ENCODE assay signal across 1 cellular context in genomic region chr11:119888119-119888518, GRCh38.
TF ChIP-seq lines count a peak whose summit lies in the region.

No MANE protein-coding gene starts in this region.

TF ChIP-seq in HEK293, 187 proteins besides CTCF, POLR2A, EP300 and RAD21 (continued from another document and continues in another):
- TF ChIP-seq, protein P1, sequence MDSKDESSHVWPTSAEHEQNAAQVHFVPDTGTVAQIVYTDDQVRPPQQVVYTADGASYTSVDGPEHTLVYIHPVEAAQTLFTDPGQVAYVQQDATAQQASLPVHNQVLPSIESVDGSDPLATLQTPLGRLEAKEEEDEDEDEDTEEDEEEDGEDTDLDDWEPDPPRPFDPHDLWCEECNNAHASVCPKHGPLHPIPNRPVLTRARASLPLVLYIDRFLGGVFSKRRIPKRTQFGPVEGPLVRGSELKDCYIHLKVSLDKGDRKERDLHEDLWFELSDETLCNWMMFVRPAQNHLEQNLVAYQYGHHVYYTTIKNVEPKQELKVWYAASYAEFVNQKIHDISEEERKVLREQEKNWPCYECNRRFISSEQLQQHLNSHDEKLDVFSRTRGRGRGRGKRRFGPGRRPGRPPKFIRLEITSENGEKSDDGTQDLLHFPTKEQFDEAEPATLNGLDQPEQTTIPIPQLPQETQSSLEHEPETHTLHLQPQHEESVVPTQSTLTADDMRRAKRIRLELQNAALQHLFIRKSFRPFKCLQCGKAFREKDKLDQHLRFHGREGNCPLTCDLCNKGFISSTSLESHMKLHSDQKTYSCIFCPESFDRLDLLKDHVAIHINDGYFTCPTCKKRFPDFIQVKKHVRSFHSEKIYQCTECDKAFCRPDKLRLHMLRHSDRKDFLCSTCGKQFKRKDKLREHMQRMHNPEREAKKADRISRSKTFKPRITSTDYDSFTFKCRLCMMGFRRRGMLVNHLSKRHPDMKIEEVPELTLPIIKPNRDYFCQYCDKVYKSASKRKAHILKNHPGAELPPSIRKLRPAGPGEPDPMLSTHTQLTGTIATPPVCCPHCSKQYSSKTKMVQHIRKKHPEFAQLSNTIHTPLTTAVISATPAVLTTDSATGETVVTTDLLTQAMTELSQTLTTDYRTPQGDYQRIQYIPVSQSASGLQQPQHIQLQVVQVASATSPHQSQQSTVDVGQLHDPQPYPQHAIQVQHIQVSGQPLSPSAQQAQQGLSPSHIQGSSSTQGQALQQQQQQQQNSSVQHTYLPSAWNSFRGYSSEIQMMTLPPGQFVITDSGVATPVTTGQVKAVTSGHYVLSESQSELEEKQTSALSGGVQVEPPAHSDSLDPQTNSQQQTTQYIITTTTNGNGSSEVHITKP (tag by site-specific recombination; IDR thresholded peaks at IDR 0.05), result peak; percentile 56
- no peak for TF ChIP-seq GLI4 (tag by site-specific recombination; IDR thresholded peaks at IDR 0.05)
- TF ChIP-seq ZNF488 (tag by site-specific recombination; IDR thresholded peaks at IDR 0.05), result peak; percentile 83
- TF ChIP-seq ZBTB49 (tag by site-specific recombination; IDR thresholded peaks at IDR 0.05; ENCODE audit: low read depth), result no peak
- TF ChIP-seq ZNF610 (tag by site-specific recombination; IDR thresholded peaks at IDR 0.05; ENCODE audit: borderline replicate concordance), result peak; percentile 48; the same call in 1 of the 2 replicates
- no peak for TF ChIP-seq ZSCAN16 (tag by site-specific recombination; IDR thresholded peaks at IDR 0.05)
- TF ChIP-seq ZNF24 (tag by site-specific recombination; IDR thresholded peaks at IDR 0.05), result peak; percentile 70; the same call in 1 of the 2 replicates
- TF ChIP-seq SCRT1 (tag by site-specific recombination; IDR thresholded peaks at IDR 0.05; ENCODE audit: borderline replicate concordance), result no peak
- no peak for TF ChIP-seq ZNF140 (tag by site-specific recombination; IDR thresholded peaks at IDR 0.05)
- TF ChIP-seq ZNF654 (tag by site-specific recombination; IDR thresholded peaks at IDR 0.05; ENCODE audit: low read depth), result no peak
- TF ChIP-seq ZNF184 (tag by site-specific recombination; IDR thresholded peaks at IDR 0.05), result no peak
- TF ChIP-seq ZNF776 (tag by site-specific recombination; IDR thresholded peaks at IDR 0.05; ENCODE audit: borderline replicate concordance), result no peak
- TF ChIP-seq ZBTB8A (tag by site-specific recombination; IDR thresholded peaks at IDR 0.05), result peak; percentile 66
- no peak for TF ChIP-seq ZNF121 (tag by site-specific recombination; IDR thresholded peaks at IDR 0.05)
- TF ChIP-seq ZNF580 (tag by site-specific recombination; IDR thresholded peaks at IDR 0.05), result peak; percentile 67; the same call in 1 of the 2 replicates
- TF ChIP-seq SP2 (tag by site-specific recombination; IDR thresholded peaks at IDR 0.05), result no peak
- TF ChIP-seq ZNF529 (tag by site-specific recombination; IDR thresholded peaks at IDR 0.05; ENCODE audit: insufficient replicate concordance), result no peak
- TF ChIP-seq ZNF473 (tag by site-specific recombination; IDR thresholded peaks at IDR 0.05), result no peak
- no peak for TF ChIP-seq YY2 (tag by site-specific recombination; IDR thresholded peaks at IDR 0.05)
- no peak for TF ChIP-seq EGR2 (tag by site-specific recombination; IDR thresholded peaks at IDR 0.05; ENCODE audit: low read depth)
- peak; percentile 97 for TF ChIP-seq OSR2 (tag by site-specific recombination; IDR thresholded peaks at IDR 0.05)
- TF ChIP-seq ZNF843 (tag by site-specific recombination; IDR thresholded peaks at IDR 0.05), result peak; percentile 88
- TF ChIP-seq TRIM28 (IDR thresholded peaks at IDR 0.05; ENCODE audit: borderline replicate concordance, low read length), result peak; percentile 79; the same call in 1 of the 2 replicates
- no peak for TF ChIP-seq KLF16 (tag by site-specific recombination; IDR thresholded peaks at IDR 0.05)
- 0 out of 2 replicates have a peak, but pooled peaks have one; percentile 46 for TF ChIP-seq ZBTB17 (tag by site-specific recombination; IDR thresholded peaks at IDR 0.05)
- TF ChIP-seq ZNF37A (tag by site-specific recombination; IDR thresholded peaks at IDR 0.05), result no peak
- TF ChIP-seq ZNF426 (tag by site-specific recombination; IDR thresholded peaks at IDR 0.05), result no peak
- peak; percentile 84 for TF ChIP-seq ZNF10 (tag by site-specific recombination; IDR thresholded peaks at IDR 0.05)
- no peak for TF ChIP-seq ZNF175 (tag by site-specific recombination; IDR thresholded peaks at IDR 0.05)
- TF ChIP-seq ZBTB48 (tag by site-specific recombination; IDR thresholded peaks at IDR 0.05), result no peak
- peak; percentile 64 for TF ChIP-seq ZNF629 (tag by site-specific recombination; IDR thresholded peaks at IDR 0.05)
- TF ChIP-seq PATZ1 (tag by site-specific recombination; IDR thresholded peaks at IDR 0.05), result peak; percentile 46; the same call in 1 of the 2 replicates
- TF ChIP-seq ZBTB11 (tag by site-specific recombination; conservative IDR thresholded peaks at IDR 0.05; ENCODE audit: low read depth), result 0 out of 2 replicates have a peak, but pooled peaks have one; percentile 16
- TF ChIP-seq ZNF585B (tag by site-specific recombination; IDR thresholded peaks at IDR 0.05), result no peak
- no peak for TF ChIP-seq ZBTB1 (tag by site-specific recombination; IDR thresholded peaks at IDR 0.05)
- TF ChIP-seq ZNF660 (tag by site-specific recombination; IDR thresholded peaks at IDR 0.05), result peak; percentile 82
- TF ChIP-seq, protein P2, sequence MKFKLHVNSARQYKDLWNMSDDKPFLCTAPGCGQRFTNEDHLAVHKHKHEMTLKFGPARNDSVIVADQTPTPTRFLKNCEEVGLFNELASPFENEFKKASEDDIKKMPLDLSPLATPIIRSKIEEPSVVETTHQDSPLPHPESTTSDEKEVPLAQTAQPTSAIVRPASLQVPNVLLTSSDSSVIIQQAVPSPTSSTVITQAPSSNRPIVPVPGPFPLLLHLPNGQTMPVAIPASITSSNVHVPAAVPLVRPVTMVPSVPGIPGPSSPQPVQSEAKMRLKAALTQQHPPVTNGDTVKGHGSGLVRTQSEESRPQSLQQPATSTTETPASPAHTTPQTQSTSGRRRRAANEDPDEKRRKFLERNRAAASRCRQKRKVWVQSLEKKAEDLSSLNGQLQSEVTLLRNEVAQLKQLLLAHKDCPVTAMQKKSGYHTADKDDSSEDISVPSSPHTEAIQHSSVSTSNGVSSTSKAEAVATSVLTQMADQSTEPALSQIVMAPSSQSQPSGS (tag by site-specific recombination; IDR thresholded peaks at IDR 0.05; ENCODE audit: low read depth), result peak; percentile 47; the same call in 1 of the 2 replicates
- no peak for TF ChIP-seq ZNF785 (tag by site-specific recombination; IDR thresholded peaks at IDR 0.05)
- no peak for TF ChIP-seq ZNF138 (tag by site-specific recombination; IDR thresholded peaks at IDR 0.05; ENCODE audit: borderline replicate concordance)
- no peak for TF ChIP-seq ZNF2 (tag by site-specific recombination; IDR thresholded peaks at IDR 0.05)
- TF ChIP-seq ZNF626 (tag by site-specific recombination; IDR thresholded peaks at IDR 0.05), result no peak
- TF ChIP-seq, protein P3, sequence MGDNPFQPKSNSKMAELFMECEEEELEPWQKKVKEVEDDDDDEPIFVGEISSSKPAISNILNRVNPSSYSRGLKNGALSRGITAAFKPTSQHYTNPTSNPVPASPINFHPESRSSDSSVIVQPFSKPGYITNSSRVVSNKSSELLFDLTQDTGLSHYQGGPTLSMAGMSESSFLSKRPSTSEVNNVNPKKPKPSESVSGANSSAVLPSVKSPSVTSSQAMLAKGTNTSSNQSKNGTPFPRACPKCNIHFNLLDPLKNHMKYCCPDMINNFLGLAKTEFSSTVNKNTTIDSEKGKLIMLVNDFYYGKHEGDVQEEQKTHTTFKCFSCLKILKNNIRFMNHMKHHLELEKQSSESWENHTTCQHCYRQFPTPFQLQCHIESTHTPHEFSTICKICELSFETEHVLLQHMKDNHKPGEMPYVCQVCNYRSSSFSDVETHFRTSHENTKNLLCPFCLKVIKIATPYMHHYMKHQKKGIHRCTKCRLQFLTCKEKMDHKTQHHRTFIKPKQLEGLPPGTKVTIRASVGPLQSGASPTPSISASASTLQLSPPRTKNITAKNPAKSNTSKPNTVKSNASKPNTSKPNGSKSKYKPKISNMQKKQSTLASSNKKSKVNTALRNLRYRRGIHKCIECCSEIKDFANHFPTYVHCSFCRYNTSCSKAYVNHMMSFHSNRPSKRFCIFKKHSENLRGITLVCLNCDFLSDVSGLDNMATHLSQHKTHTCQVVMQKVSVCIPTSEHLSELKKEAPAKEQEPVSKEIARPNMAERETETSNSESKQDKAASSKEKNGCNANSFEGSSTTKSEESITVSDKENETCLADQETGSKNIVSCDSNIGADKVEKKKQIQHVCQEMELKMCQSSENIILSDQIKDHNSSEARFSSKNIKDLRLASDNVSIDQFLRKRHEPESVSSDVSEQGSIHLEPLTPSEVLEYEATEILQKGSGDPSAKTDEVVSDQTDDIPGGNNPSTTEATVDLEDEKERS (tag by site-specific recombination; IDR thresholded peaks at IDR 0.05), result no peak
- TF ChIP-seq, protein P4, sequence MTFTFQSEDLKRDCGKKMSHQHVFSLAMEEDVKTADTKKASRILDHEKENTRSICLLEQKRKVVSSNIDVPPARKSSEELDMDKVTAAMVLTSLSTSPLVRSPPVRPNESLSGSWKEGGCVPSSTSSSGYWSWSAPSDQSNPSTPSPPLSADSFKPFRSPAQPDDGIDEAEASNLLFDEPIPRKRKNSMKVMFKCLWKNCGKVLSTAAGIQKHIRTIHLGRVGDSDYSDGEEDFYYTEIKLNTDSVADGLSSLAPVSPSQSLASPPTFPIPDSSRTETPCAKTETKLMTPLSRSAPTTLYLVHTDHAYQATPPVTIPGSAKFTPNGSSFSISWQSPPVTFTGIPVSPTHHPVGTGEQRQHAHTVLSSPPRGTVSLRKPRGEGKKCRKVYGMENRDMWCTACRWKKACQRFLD (tag by site-specific recombination; IDR thresholded peaks at IDR 0.05), result no peak
- TF ChIP-seq ZNF391 (tag by site-specific recombination; IDR thresholded peaks at IDR 0.05; ENCODE audit: borderline replicate concordance, low read depth), result peak; percentile 19; the same call in 1 of the 2 replicates
- TF ChIP-seq GFI1B (tag by site-specific recombination; IDR thresholded peaks at IDR 0.05), result peak; percentile 48; the same call in 1 of the 2 replicates
